8 cellular contexts compared by ENCODE assay signal in genomic region chr15:100879046-100879445, GRCh38. TPM values are rescaled to one million over a fixed set of nuclear protein-coding genes. Genes with fewer than 3 reads are reported as not detected.
DNase-seq lines count a peak whose midpoint lies in the region; ATAC-seq, FAIRE-seq and TF ChIP-seq lines count a peak whose summit lies in the region.

No MANE protein-coding gene starts in this region.

- peaks cover 21% of the 10 kb centered on the region for H3K27me3 Mint-ChIP-seq in memory B cell

- no peaks in the 10 kb centered on the region for H3K36me3 ChIP-seq in GM23248 (ENCODE audit: low read depth)
- H3K36me3 ChIP-seq in body of pancreas (replicated peaks in 1 of 2; ENCODE audit: insufficient read depth in 1 of 2, low read depth in 2 of 2), result no peaks in the 10 kb centered on the region

- H3K4me2 ChIP-seq in GM23248 (ENCODE audit: unreplicated experiment), result peak overlapping the region; percentile 52

- H3K27ac Mint-ChIP-seq in memory B cell, result no peak overlapping the region

- POLR2A ChIA-PET in AG04449 (lab: Yijun Ruan, JAX), result no interaction called here

- H3K4me3 ChIP-seq in AG04449 (ENCODE audit: low read depth, low read length) (peak overlapping the region; percentile 50), GM23248 (peak overlapping the region; percentile 68), body of pancreas (no peak overlapping the region)

- no peak overlapping the region for H3K27ac ChIP-seq in GM23248
- H3K27ac ChIP-seq in body of pancreas, result peak overlapping the region in 3 of 4 donors; percentile 49 to 53 (median 51)

- TF ChIP-seq CTCF in AG04449 (IDR thresholded peaks at IDR 0.05; ENCODE audit: insufficient read depth, low read length, missing control alignments) (no peak), body of pancreas (IDR thresholded peaks at IDR 0.05) (no peak)

- H4K20me1 ChIP-seq in GM23248 (ENCODE audit: insufficient read depth), result no peaks in the 10 kb centered on the region

- no peaks in the 10 kb centered on the region for H3K79me2 ChIP-seq in GM23248 (ENCODE audit: insufficient read depth)

- no peak for FAIRE-seq in urothelium cell line (lab: Jason Lieb, UNC)

- CTCF ChIA-PET in AG04449 (lab: Yijun Ruan, JAX), result interaction anchor here (0.8 to 2.8 kb wide), 10 partner anchors 9 to 254 kb away, joined by 3 to 10 read pairs (median 6); partner anchors contain the start of gene LRRK1

- H3K9me2 ChIP-seq in GM23248 (ENCODE audit: insufficient read depth), result no peaks in the 10 kb centered on the region

- WGBS in GM23248 (ENCODE audit: low coverage in 1 of 2, low lambda C conversion rate in 2 of 2, missing lambda C conversion rate in 2 of 2), 2 experiments, result 10 to 11% methylated on average over 54 to 57 of the region's 59 CpGs
- 3 to 24% methylated on average over 5 to 56 of the region's 59 CpGs for WGBS in body of pancreas, 2 donors

- no peak overlapping the region for H3K9ac ChIP-seq in GM23248

- peaks cover 4% of the 10 kb centered on the region for H3K4me1 Mint-ChIP-seq in memory B cell

- H3F3A ChIP-seq in GM23248 (ENCODE audit: insufficient read depth), result no peaks in the 10 kb centered on the region

- TF ChIP-seq POLR2A in body of pancreas (IDR thresholded peaks at IDR 0.05), result no peak

- H3K9me3 ChIP-seq in GM23248 (ENCODE audit: low read depth), result no peaks in the 10 kb centered on the region
- no peaks in the 10 kb centered on the region for H3K9me3 ChIP-seq in body of pancreas

- 0 out of 2 replicates have a peak overlapping the region, but pooled peaks have one; percentile 55 for H2AFZ ChIP-seq in GM23248

- intact Hi-C loops in body of pancreas (cut with DNase I), result loop anchor here (10.0 kb wide), 1 partner anchor 164 kb away; no protein-coding TSS in a partner anchor

- no peaks in the 10 kb centered on the region for H3K36me3 Mint-ChIP-seq in memory B cell

- H3K27me3 ChIP-seq in GM23248 (replicated peaks; ENCODE audit: insufficient read depth) (0 out of 2 replicates have a peak, but pooled peaks cover 3% of the 10 kb centered on the region), body of pancreas (no peaks in the 10 kb centered on the region)

- H3K4me1 ChIP-seq in GM23248 (ENCODE audit: insufficient read depth) (no peaks in the 10 kb centered on the region), body of pancreas (peaks cover 17% of the 10 kb centered on the region)

- DNase-seq in AG04449 (ENCODE audit: low read depth, low spot score), result no peak
- peak; percentile 42 for DNase-seq in GM23248
- peak in 2 of 4 donors; percentile 23 to 28 for DNase-seq in body of pancreas
- no peak for DNase-seq in memory B cell (ENCODE audit: low spot score in 2 of 2)
- no peak for DNase-seq in hepatic stellate cell (ENCODE audit: low spot score)
- DNase-seq in T-helper 1 cell, result no peak
- no peak for DNase-seq in urothelium cell line (ENCODE audit: low spot score)
- no peak for DNase-seq in stimulated activated CD4-positive, alpha-beta T cell treated with anti-CD3 and anti-CD28 coated beads, Interleukin-4, amount 100 ng/mL, for 4 hours

- in situ Hi-C loops in GM23248 (cut with MboI), result loop anchor here (10.0 kb wide), 1 partner anchor 214 kb away; no protein-coding TSS in a partner anchor

- no peaks in the 10 kb centered on the region for H3K9me3 Mint-ChIP-seq in memory B cell

- ATAC-seq in body of pancreas, result peak; percentile 55
- peak; percentile 15 for ATAC-seq in memory B cell (ENCODE audit: low read depth)

- H3K4me3 Mint-ChIP-seq in memory B cell, result no peak overlapping the region

RNA-seq across cellular contexts. Expression of gene ALDH1A3, which starts 0.6 kb away (rescaled TPM):
- total RNA-seq in GM23248 (2014; rRNA removed; shearing (Covaris generic)), result 5.8 and 9.9 TPM in 2 replicates
- polyA plus RNA-seq in GM23248 (2016; fragmentation: Nextera tagmentation; extraction: Ambion mirVana), result 4.8 TPM in 2 replicates
- 10 to 100 TPM; 19.5 to 33.9 TPM for total RNA-seq in body of pancreas

RNA-seq across cellular contexts. Expression of gene LRRK1, which starts 40.1 kb away (rescaled TPM):
- total RNA-seq in GM23248 (2014; rRNA removed; shearing (Covaris generic)), result 6.2 and 6.8 TPM in 2 replicates
- polyA plus RNA-seq in GM23248 (2016; fragmentation: Nextera tagmentation; extraction: Ambion mirVana), result 5.9 and 6.4 TPM in 2 replicates
- total RNA-seq in body of pancreas, result 10 to 100 TPM; 12.2 to 14.0 TPM

Comparison
In these comparisons a context has a peak if more than half of its experiments do, and no peak if none do; other contexts are left out.
1. H3K4me3 ChIP-seq: peak in AG04449 (single experiment) and GM23248 (single experiment); none in body of pancreas (0 of 2).